In genomic region chr17:38789185-38789584, GRCh38 we compare ENCODE assay signal across 15 cellular contexts. TPM values are rescaled to one million over a fixed set of nuclear protein-coding genes. Genes with fewer than 3 reads are reported as not detected.
DNase-seq lines count a peak whose midpoint lies in the region; ATAC-seq, FAIRE-seq and TF ChIP-seq lines count a peak whose summit lies in the region.
"Had no signal": no experiment of that assay in that cellular context is flagged by ENCODE, and none has a peak within 500 bp of the region (broad histone marks: within the 10 kb centered on the region; RNA-seq: fewer than 3 reads in every experiment).

No MANE protein-coding gene starts in this region.

- peaks cover 12 to 33% of the 10 kb centered on the region in 2 experiments for H3K36me3 ChIP-seq in HepG2 (replicated peaks in 1 of 2; ENCODE audit: control insufficient read depth in 1 of 2, insufficient read depth in 2 of 2, low read length in 2 of 2)
- peaks cover 0 to 25% (median 15%) of the 10 kb centered on the region in 4 donors for H3K36me3 ChIP-seq in right lobe of liver
- peaks cover 37% of the 10 kb centered on the region for H3K36me3 ChIP-seq in iPS-20b (ENCODE audit: insufficient read depth, low read depth, low read length)
- peaks cover 2 to 32% of the 10 kb centered on the region in 2 donors for H3K36me3 ChIP-seq in gastroesophageal sphincter

- no peak overlapping the region for H3K4me2 ChIP-seq in HepG2 (ENCODE audit: low read depth, low read length)

- H3K4me1 ChIP-seq in HepG2 (ENCODE audit: insufficient read depth, low read length) = no peaks in the 10 kb centered on the region
- H3K4me1 ChIP-seq in right lobe of liver = no peaks in the 10 kb centered on the region
- peaks cover 9% of the 10 kb centered on the region for H3K4me1 ChIP-seq in iPS-20b (ENCODE audit: insufficient read depth, low read length)
- peaks cover 0 to 32% (median 0%) of the 10 kb centered on the region in 3 donors for H3K4me1 ChIP-seq in gastroesophageal sphincter

- H3K27ac Mint-ChIP-seq in activated T-helper 17 cell treated with anti-CD3 and anti-CD28 coated beads, Interleukin-2, amount 50 U/mL, for 72 hours = peak overlapping the region; percentile 28
- H3K27ac Mint-ChIP-seq: activated CD8-positive, alpha-beta memory T cell treated with anti-CD3 and anti-CD28 coated beads, Interleukin-2, amount 10 ng/mL, durations not matched to agents 7 days and 5 days; CD8-positive, alpha-beta T cell had no signal

- H3K9me3 Mint-ChIP-seq in activated T-helper 17 cell treated with anti-CD3 and anti-CD28 coated beads, Interleukin-2, amount 50 U/mL, for 72 hours = no peaks in the 10 kb centered on the region
- H3K9me3 Mint-ChIP-seq: CD8-positive, alpha-beta T cell had no signal

- no peaks in the 10 kb centered on the region for H3K9me3 ChIP-seq in HepG2 (ENCODE audit: low read length)
- H3K9me3 ChIP-seq in right lobe of liver = no peaks in the 10 kb centered on the region
- no peaks in the 10 kb centered on the region for H3K9me3 ChIP-seq in iPS-20b (ENCODE audit: insufficient read depth, low read depth, low read length)
- no peaks in the 10 kb centered on the region for H3K9me3 ChIP-seq in gastroesophageal sphincter

- H3K27me3 ChIP-seq in HepG2 (ENCODE audit: control insufficient read depth in 1 of 2, insufficient read depth in 2 of 2, low read length in 2 of 2) (no peaks in the 10 kb centered on the region), right lobe of liver (no peaks in the 10 kb centered on the region), iPS-20b (ENCODE audit: insufficient read depth, low read length) (no peaks in the 10 kb centered on the region), gastroesophageal sphincter (no peaks in the 10 kb centered on the region)
- H3K27me3 ChIP-seq: brain microvascular endothelial cell had no signal

- TF ChIP-seq EP300 in HepG2 (IDR thresholded peaks at IDR 0.05; ENCODE audit: low read depth in 2 of 2, low read length in 2 of 2) (no peak), HepG2 (CRISPR knock-in tag; IDR thresholded peaks at IDR 0.05; ENCODE audit: borderline replicate concordance) (no peak), gastroesophageal sphincter (IDR thresholded peaks at IDR 0.05) (no peak)

- H3K9ac ChIP-seq in HepG2 (ENCODE audit: insufficient read depth, low read depth, low read length) = no peak overlapping the region
- H3K9ac ChIP-seq in iPS-20b (ENCODE audit: low read depth, low read length) = peak overlapping the region; percentile 34; the same call in 1 of the 2 replicates

- peaks cover 4% of the 10 kb centered on the region for H3K4me1 Mint-ChIP-seq in activated T-helper 17 cell treated with anti-CD3 and anti-CD28 coated beads, Interleukin-2, amount 50 U/mL, for 72 hours

- POLR2A ChIA-PET in HepG2 (lab: Yijun Ruan, JAX) = interaction anchor here (0.6 to 1.2 kb wide), 2 partner anchors 8 to 38 kb away, joined by 3 read pairs; no protein-coding TSS in a partner anchor

- intact Hi-C loops in HepG2 (cut with micrococcal nuclease; ENCODE audit: unreplicated experiment) = no loop called here
- intact Hi-C loops in right lobe of liver (cut with DNase I) = no loop called here

- no peaks in the 10 kb centered on the region for H3K27me3 Mint-ChIP-seq in activated T-helper 17 cell treated with anti-CD3 and anti-CD28 coated beads, Interleukin-2, amount 50 U/mL, for 72 hours
- H3K27me3 Mint-ChIP-seq: activated CD8-positive, alpha-beta memory T cell treated with anti-CD3 and anti-CD28 coated beads, Interleukin-2, amount 10 ng/mL, durations not matched to agents 7 days and 5 days had no signal

- TSS peak; percentile 15 for BruUV-seq in HepG2 (replicated peaks; lab: Mats Ljungman, UMichigan)

- in situ Hi-C loops in HepG2 (cut with HindIII; ENCODE audit: extremely low pct_ligation_motif_present, low pct_unique_long_range_greater_than_20kb) = no loop called here
- in situ Hi-C loops in G401 (cut with HindIII; ENCODE audit: low sequenced_read_pairs) = no loop called here

- DNase-seq in HepG2 (ENCODE audit: low spot score) = no peak
- no peak for DNase-seq in right lobe of liver
- DNase-seq in G401 (ENCODE audit: low spot score) = no peak
- no peak for DNase-seq in SIG-M5 treated with dmso at 0.1 percent for 504 hours (lab: John Stamatoyannopoulos, UW; ENCODE audit: unreplicated experiment)
- DNase-seq: activated CD8-positive, alpha-beta memory T cell treated with anti-CD3 and anti-CD28 coated beads, Interleukin-2, amount 10 ng/mL, durations not matched to agents 7 days and 5 days; brain microvascular endothelial cell; CD8-positive, alpha-beta T cell; effector memory CD4-positive, alpha-beta T cell; NCI-H1092; stimulated activated CD4-positive, alpha-beta T cell treated with anti-CD3 and anti-CD28 coated beads, Interleukin-4, amount 100 ng/mL, for 1 hour had no signal

- no peak for FAIRE-seq in HepG2 (lab: Jason Lieb, UNC)
- FAIRE-seq: GM12892 had no signal

- H3K4me3 ChIP-seq in HepG2 (replicated peaks in 1 of 3; ENCODE audit: insufficient read depth in 1 of 3, low read depth in 2 of 3, low read length in 3 of 3) (no peak overlapping the region), right lobe of liver (no peak overlapping the region), iPS-20b (ENCODE audit: low read length) (peak overlapping the region; percentile 8; the same call in 1 of the 2 replicates), gastroesophageal sphincter (no peak overlapping the region)

- H3K27ac ChIP-seq in HepG2 (ENCODE audit: extremely low read length, insufficient read depth, low read length) (no peak overlapping the region), right lobe of liver (no peak overlapping the region), iPS-20b (ENCODE audit: low read length) (no peak overlapping the region), gastroesophageal sphincter (no peak overlapping the region)
- H3K27ac ChIP-seq: brain microvascular endothelial cell had no signal

- TF ChIP-seq POLR2A in HepG2 (IDR thresholded peaks at IDR 0.05; ENCODE audit: insufficient read depth in 1 of 2, low read depth in 2 of 2, low read length in 2 of 2) = no peak
- no peak for TF ChIP-seq POLR2A in right lobe of liver (IDR thresholded peaks at IDR 0.05)
- TF ChIP-seq POLR2A in gastroesophageal sphincter (IDR thresholded peaks at IDR 0.05) = no peak

- ATAC-seq in HepG2 (0 out of 3 replicates have a peak, but pooled peaks have one; percentile 13), right lobe of liver (no peak), gastroesophageal sphincter (no peak), HG03039 (IDR thresholded peaks at IDR 0.05; ENCODE audit: unreplicated experiment) (no peak)
- ATAC-seq in activated T-helper 17 cell treated with anti-CD3 and anti-CD28 coated beads, Interleukin-2, amount 50 U/mL, for 72 hours (replicated peaks) = no peak
- ATAC-seq: activated CD8-positive, alpha-beta memory T cell treated with anti-CD3 and anti-CD28 coated beads, Interleukin-2, amount 10 ng/mL, durations not matched to agents 7 days and 5 days; CD8-positive, alpha-beta T cell had no signal

- TF ChIP-seq RAD21 in HepG2 (CRISPR knock-in tag; IDR thresholded peaks at IDR 0.05) = no peak

- no peak overlapping the region for H3K4me3 Mint-ChIP-seq in activated T-helper 17 cell treated with anti-CD3 and anti-CD28 coated beads, Interleukin-2, amount 50 U/mL, for 72 hours
- H3K4me3 Mint-ChIP-seq: activated CD8-positive, alpha-beta memory T cell treated with anti-CD3 and anti-CD28 coated beads, Interleukin-2, amount 10 ng/mL, durations not matched to agents 7 days and 5 days; CD8-positive, alpha-beta T cell had no signal

- H2AFZ ChIP-seq in HepG2 (ENCODE audit: low read length) = no peak overlapping the region

- 75% methylated on average over 1 of the region's 1 CpG for WGBS in HepG2 (ENCODE audit: low lambda C conversion rate)
- 11% methylated on average over 1 of the region's 1 CpG for WGBS in right lobe of liver (ENCODE audit: insufficient coverage, low coverage, low lambda C conversion rate, missing lambda C conversion rate)
- WGBS in gastroesophageal sphincter (ENCODE audit: low coverage in 1 of 2), 2 donors = no CpG with 5 or more reads among the region's 1 CpG

- no peaks in the 10 kb centered on the region for H4K20me1 ChIP-seq in HepG2 (ENCODE audit: insufficient read depth, low read length)

- peaks cover 48% of the 10 kb centered on the region for H3K36me3 Mint-ChIP-seq in activated T-helper 17 cell treated with anti-CD3 and anti-CD28 coated beads, Interleukin-2, amount 50 U/mL, for 72 hours (ENCODE audit: low read depth)

- H3K79me2 ChIP-seq in HepG2 (ENCODE audit: insufficient read depth, low read length) = peaks cover 13% of the 10 kb centered on the region

- TF ChIP-seq CTCF in HepG2 (CRISPR knock-in tag; IDR thresholded peaks at IDR 0.05) (no peak), right lobe of liver (IDR thresholded peaks at IDR 0.05) (no peak), gastroesophageal sphincter (IDR thresholded peaks at IDR 0.05) (no peak)

- CTCF ChIA-PET in HepG2 (lab: Yijun Ruan, JAX; ENCODE audit: low intra/inter-chr PET ratio, low total read pairs) = no interaction called here

RNA-seq across cellular contexts. Expression of gene PIP4K2B, which starts 10.2 kb away (rescaled TPM):
- total RNA-seq in HepG2 (2016; rRNA removed; fragmentation: Illumina TruSeq; extraction: Trizol) (54.0 and 63.6 TPM in 2 replicates), right lobe of liver (10 to 100 TPM; 11.5 to 19.5 (median 15.4) TPM), gastroesophageal sphincter (10 to 100 TPM; 43.9 to 80.3 (median 62.1) TPM)
- total RNA-seq in HepG2 (2016; cell fraction: cytosol; rRNA removed; fragmentation: Illumina TruSeq; extraction: Trizol; ENCODE audit: low read depth) = 24.2 and 25.6 TPM in 2 replicates
- 50.9 and 54.9 TPM in 2 replicates for total RNA-seq in HepG2 (2016; cell fraction: insoluble cytoplasmic fraction; rRNA removed; fragmentation: Illumina TruSeq; extraction: Trizol)
- total RNA-seq in HepG2 (2016; cell fraction: membrane; rRNA removed; fragmentation: Illumina TruSeq; extraction: Trizol) = 49.8 and 54.0 TPM in 2 replicates
- total RNA-seq in HepG2 (2016; cell fraction: nucleus; rRNA removed; fragmentation: Illumina TruSeq; extraction: Trizol) = 32.5 and 37.2 TPM in 2 replicates
- polyA plus RNA-seq in HepG2 (2011; rRNA removed) = 20.4 and 24.5 TPM in 2 replicates
- polyA plus RNA-seq in HepG2 (2011; cell fraction: cytosol; rRNA removed) = 18.5 and 20.4 TPM in 2 replicates
- polyA plus RNA-seq in HepG2 (2011; cell fraction: nucleus; rRNA removed) = 45.9 and 55.3 TPM in 2 replicates
- polyA plus RNA-seq in HepG2 (2012) = 22.2 and 27.9 TPM in 2 replicates
- polyA plus RNA-seq in HepG2 (2016; cell fraction: cytosol; fragmentation: Illumina TruSeq; extraction: Trizol; ENCODE audit: low read depth) = 12.9 and 15.0 TPM in 2 replicates
- polyA plus RNA-seq in HepG2 (2016; cell fraction: insoluble cytoplasmic fraction; fragmentation: Illumina TruSeq; extraction: Trizol; ENCODE audit: low read depth) = 41.7 and 46.6 TPM in 2 replicates
- 27.7 and 30.2 TPM in 2 replicates for polyA plus RNA-seq in HepG2 (2016; cell fraction: membrane; fragmentation: Illumina TruSeq; extraction: Trizol; ENCODE audit: low read depth)
- 62.7 and 68.7 TPM in 2 replicates for polyA plus RNA-seq in HepG2 (2016; cell fraction: nucleus; fragmentation: Illumina TruSeq; extraction: Trizol; ENCODE audit: insufficient read depth, low read depth)
- polyA minus RNA-seq in HepG2 (2011; rRNA and poly(A)+ RNA removed; ENCODE audit: low replicate concordance) = 76.9 and 79.2 TPM in 2 replicates
- 17.3 and 17.5 TPM in 2 replicates for polyA minus RNA-seq in HepG2 (2011; cell fraction: cytosol; rRNA and poly(A)+ RNA removed)
- 12.9 and 14.0 TPM in 2 replicates for polyA minus RNA-seq in HepG2 (2011; cell fraction: nucleus; rRNA and poly(A)+ RNA removed)
- 10 to 100 TPM; 37.1 to 43.8 TPM for total RNA-seq in activated T-helper 17 cell treated with anti-CD3 and anti-CD28 coated beads, Interleukin-2, amount 50 U/mL, for 72 hours
- 46.2 and 49.8 TPM in 2 replicates for total RNA-seq in G401 (2014; rRNA removed; shearing (Covaris generic))

RNA-seq across cellular contexts. Expression of gene CWC25, which starts 35.9 kb away (rescaled TPM):
- total RNA-seq in HepG2 (2016; rRNA removed; fragmentation: Illumina TruSeq; extraction: Trizol) (12.7 and 15.6 TPM in 2 replicates), right lobe of liver (10 to 100 TPM in 2 of 6 experiments, 1 to 10 TPM in 4; 6.8 to 13.1 (median 9.2) TPM), gastroesophageal sphincter (10 to 100 TPM; 13.6 to 35.0 (median 23.3) TPM)
- total RNA-seq in HepG2 (2016; cell fraction: cytosol; rRNA removed; fragmentation: Illumina TruSeq; extraction: Trizol; ENCODE audit: low read depth) = 3.7 and 5.9 TPM in 2 replicates
- total RNA-seq in HepG2 (2016; cell fraction: insoluble cytoplasmic fraction; rRNA removed; fragmentation: Illumina TruSeq; extraction: Trizol) = 12.1 and 16.1 TPM in 2 replicates
- total RNA-seq in HepG2 (2016; cell fraction: membrane; rRNA removed; fragmentation: Illumina TruSeq; extraction: Trizol) = 4.9 and 5.9 TPM in 2 replicates
- 16.2 and 16.8 TPM in 2 replicates for total RNA-seq in HepG2 (2016; cell fraction: nucleus; rRNA removed; fragmentation: Illumina TruSeq; extraction: Trizol)
- 20.6 and 22.7 TPM in 2 replicates for polyA plus RNA-seq in HepG2 (2011; rRNA removed)
- polyA plus RNA-seq in HepG2 (2011; cell fraction: cytosol; rRNA removed) = 8.0 and 10.1 TPM in 2 replicates
- polyA plus RNA-seq in HepG2 (2011; cell fraction: nucleus; rRNA removed) = 75.8 and 78.0 TPM in 2 replicates
- 13.3 and 15.9 TPM in 2 replicates for polyA plus RNA-seq in HepG2 (2012)
- 1.3 and 1.4 TPM in 2 replicates for polyA plus RNA-seq in HepG2 (2016; cell fraction: cytosol; fragmentation: Illumina TruSeq; extraction: Trizol; ENCODE audit: low read depth)
- polyA plus RNA-seq in HepG2 (2016; cell fraction: insoluble cytoplasmic fraction; fragmentation: Illumina TruSeq; extraction: Trizol; ENCODE audit: low read depth) = 13.2 and 13.4 TPM in 2 replicates
- polyA plus RNA-seq in HepG2 (2016; cell fraction: membrane; fragmentation: Illumina TruSeq; extraction: Trizol; ENCODE audit: low read depth) = 2.8 and 3.3 TPM in 2 replicates
- polyA plus RNA-seq in HepG2 (2016; cell fraction: nucleus; fragmentation: Illumina TruSeq; extraction: Trizol; ENCODE audit: insufficient read depth, low read depth) = 51.8 and 58.8 TPM in 2 replicates
- 7.6 and 11.6 TPM in 2 replicates for polyA minus RNA-seq in HepG2 (2011; rRNA and poly(A)+ RNA removed; ENCODE audit: low replicate concordance)
- 3.6 and 4.1 TPM in 2 replicates for polyA minus RNA-seq in HepG2 (2011; cell fraction: cytosol; rRNA and poly(A)+ RNA removed)
- 18.3 TPM in 2 replicates for polyA minus RNA-seq in HepG2 (2011; cell fraction: nucleus; rRNA and poly(A)+ RNA removed)
- 10 to 100 TPM; 28.1 to 37.1 TPM for total RNA-seq in activated T-helper 17 cell treated with anti-CD3 and anti-CD28 coated beads, Interleukin-2, amount 50 U/mL, for 72 hours
- 11.2 and 19.9 TPM in 2 replicates for total RNA-seq in G401 (2014; rRNA removed; shearing (Covaris generic))

RNA-seq across cellular contexts. Expression of gene PSMB3, which starts 36.6 kb away (rescaled TPM):
- total RNA-seq in HepG2 (2016; rRNA removed; fragmentation: Illumina TruSeq; extraction: Trizol) (517 and 688 TPM in 2 replicates), right lobe of liver (100 to 1,000 TPM in 5 of 6 experiments, 10 to 100 TPM in 1; 85.2 to 183 (median 120) TPM), gastroesophageal sphincter (100 to 1,000 TPM; 107 to 123 (median 117) TPM)
- total RNA-seq in HepG2 (2016; cell fraction: cytosol; rRNA removed; fragmentation: Illumina TruSeq; extraction: Trizol; ENCODE audit: low read depth) = 265 and 305 TPM in 2 replicates
- 517 and 718 TPM in 2 replicates for total RNA-seq in HepG2 (2016; cell fraction: insoluble cytoplasmic fraction; rRNA removed; fragmentation: Illumina TruSeq; extraction: Trizol)
- total RNA-seq in HepG2 (2016; cell fraction: membrane; rRNA removed; fragmentation: Illumina TruSeq; extraction: Trizol) = 175 and 189 TPM in 2 replicates
- total RNA-seq in HepG2 (2016; cell fraction: nucleus; rRNA removed; fragmentation: Illumina TruSeq; extraction: Trizol) = 146 and 163 TPM in 2 replicates
- 317 and 366 TPM in 2 replicates for polyA plus RNA-seq in HepG2 (2011; rRNA removed)
- 470 and 640 TPM in 2 replicates for polyA plus RNA-seq in HepG2 (2011; cell fraction: cytosol; rRNA removed)
- 121 and 122 TPM in 2 replicates for polyA plus RNA-seq in HepG2 (2011; cell fraction: nucleus; rRNA removed)
- 167 and 213 TPM in 2 replicates for polyA plus RNA-seq in HepG2 (2012)
- polyA plus RNA-seq in HepG2 (2016; cell fraction: cytosol; fragmentation: Illumina TruSeq; extraction: Trizol; ENCODE audit: low read depth) = 206 and 222 TPM in 2 replicates
- polyA plus RNA-seq in HepG2 (2016; cell fraction: insoluble cytoplasmic fraction; fragmentation: Illumina TruSeq; extraction: Trizol; ENCODE audit: low read depth) = 578 and 618 TPM in 2 replicates
- 134 and 136 TPM in 2 replicates for polyA plus RNA-seq in HepG2 (2016; cell fraction: membrane; fragmentation: Illumina TruSeq; extraction: Trizol; ENCODE audit: low read depth)
- 227 and 228 TPM in 2 replicates for polyA plus RNA-seq in HepG2 (2016; cell fraction: nucleus; fragmentation: Illumina TruSeq; extraction: Trizol; ENCODE audit: insufficient read depth, low read depth)
- polyA minus RNA-seq in HepG2 (2011; rRNA and poly(A)+ RNA removed; ENCODE audit: low replicate concordance) = 383 and 657 TPM in 2 replicates
- 84.9 and 103 TPM in 2 replicates for polyA minus RNA-seq in HepG2 (2011; cell fraction: cytosol; rRNA and poly(A)+ RNA removed)
- polyA minus RNA-seq in HepG2 (2011; cell fraction: nucleus; rRNA and poly(A)+ RNA removed) = 32.9 and 35.0 TPM in 2 replicates
- 100 to 1,000 TPM; 235 to 375 TPM for total RNA-seq in activated T-helper 17 cell treated with anti-CD3 and anti-CD28 coated beads, Interleukin-2, amount 50 U/mL, for 72 hours
- 277 and 414 TPM in 2 replicates for total RNA-seq in G401 (2014; rRNA removed; shearing (Covaris generic))

RNA-seq across cellular contexts. Expression of gene PCGF2, which starts 41.0 kb away (rescaled TPM):
- 11.6 and 11.7 TPM in 2 replicates for total RNA-seq in HepG2 (2016; rRNA removed; fragmentation: Illumina TruSeq; extraction: Trizol)
- 12.6 and 19.2 TPM in 2 replicates for total RNA-seq in HepG2 (2016; cell fraction: cytosol; rRNA removed; fragmentation: Illumina TruSeq; extraction: Trizol; ENCODE audit: low read depth)
- 8.9 and 11.5 TPM in 2 replicates for total RNA-seq in HepG2 (2016; cell fraction: insoluble cytoplasmic fraction; rRNA removed; fragmentation: Illumina TruSeq; extraction: Trizol)
- total RNA-seq in HepG2 (2016; cell fraction: membrane; rRNA removed; fragmentation: Illumina TruSeq; extraction: Trizol) = 33.3 and 35.3 TPM in 2 replicates
- total RNA-seq in HepG2 (2016; cell fraction: nucleus; rRNA removed; fragmentation: Illumina TruSeq; extraction: Trizol) = 13.3 and 14.9 TPM in 2 replicates
- 29.4 and 30.6 TPM in 2 replicates for polyA plus RNA-seq in HepG2 (2011; rRNA removed)
- 18.7 and 30.8 TPM in 2 replicates for polyA plus RNA-seq in HepG2 (2011; cell fraction: cytosol; rRNA removed)
- 53.9 and 68.1 TPM in 2 replicates for polyA plus RNA-seq in HepG2 (2011; cell fraction: nucleus; rRNA removed)
- 32.6 and 40.9 TPM in 2 replicates for polyA plus RNA-seq in HepG2 (2012)
- polyA plus RNA-seq in HepG2 (2016; cell fraction: cytosol; fragmentation: Illumina TruSeq; extraction: Trizol; ENCODE audit: low read depth) = 194 and 224 TPM in 2 replicates
- 44.1 and 62.1 TPM in 2 replicates for polyA plus RNA-seq in HepG2 (2016; cell fraction: insoluble cytoplasmic fraction; fragmentation: Illumina TruSeq; extraction: Trizol; ENCODE audit: low read depth)
- 209 and 253 TPM in 2 replicates for polyA plus RNA-seq in HepG2 (2016; cell fraction: membrane; fragmentation: Illumina TruSeq; extraction: Trizol; ENCODE audit: low read depth)
- polyA plus RNA-seq in HepG2 (2016; cell fraction: nucleus; fragmentation: Illumina TruSeq; extraction: Trizol; ENCODE audit: insufficient read depth, low read depth) = 85.1 and 95.0 TPM in 2 replicates
- 11.1 and 38.8 TPM in 2 replicates for polyA minus RNA-seq in HepG2 (2011; rRNA and poly(A)+ RNA removed; ENCODE audit: low replicate concordance)
- 30.5 and 32.4 TPM in 2 replicates for polyA minus RNA-seq in HepG2 (2011; cell fraction: cytosol; rRNA and poly(A)+ RNA removed)
- 13.9 and 14.2 TPM in 2 replicates for polyA minus RNA-seq in HepG2 (2011; cell fraction: nucleus; rRNA and poly(A)+ RNA removed)
- 1 to 10 TPM; 1.7 to 8.0 (median 3.9) TPM for total RNA-seq in right lobe of liver
- total RNA-seq in activated T-helper 17 cell treated with anti-CD3 and anti-CD28 coated beads, Interleukin-2, amount 50 U/mL, for 72 hours = 1 to 10 TPM; 1.6 to 4.3 TPM
- total RNA-seq in gastroesophageal sphincter = 10 to 100 TPM in 1 of 4 donors, 1 to 10 TPM in 3; 6.4 to 13.0 (median 9.7) TPM
- total RNA-seq in G401 (2014; rRNA removed; shearing (Covaris generic)) = 5.5 and 12.5 TPM in 2 replicates
- total RNA-seq: CD8-positive, alpha-beta T cell had no signal

RNA-seq across cellular contexts. Expression of gene CISD3, which starts 59.0 kb away (rescaled TPM):
- total RNA-seq in HepG2 (2016; rRNA removed; fragmentation: Illumina TruSeq; extraction: Trizol) (34.1 and 42.6 TPM in 2 replicates), right lobe of liver (10 to 100 TPM; 34.2 to 88.1 (median 55.1) TPM), gastroesophageal sphincter (10 to 100 TPM in 2 of 4 donors, 1 to 10 TPM in 2; 8.5 to 14.9 (median 11.1) TPM)
- total RNA-seq in HepG2 (2016; cell fraction: cytosol; rRNA removed; fragmentation: Illumina TruSeq; extraction: Trizol; ENCODE audit: low read depth) = 64.2 and 89.3 TPM in 2 replicates
- 38.9 and 39.2 TPM in 2 replicates for total RNA-seq in HepG2 (2016; cell fraction: insoluble cytoplasmic fraction; rRNA removed; fragmentation: Illumina TruSeq; extraction: Trizol)
- total RNA-seq in HepG2 (2016; cell fraction: membrane; rRNA removed; fragmentation: Illumina TruSeq; extraction: Trizol) = 72.8 and 92.2 TPM in 2 replicates
- 12.0 and 15.5 TPM in 2 replicates for total RNA-seq in HepG2 (2016; cell fraction: nucleus; rRNA removed; fragmentation: Illumina TruSeq; extraction: Trizol)
- polyA plus RNA-seq in HepG2 (2011; rRNA removed) = 30.0 and 34.9 TPM in 2 replicates
- 15.0 and 24.9 TPM in 2 replicates for polyA plus RNA-seq in HepG2 (2011; cell fraction: cytosol; rRNA removed)
- polyA plus RNA-seq in HepG2 (2011; cell fraction: nucleus; rRNA removed) = 10.7 and 11.5 TPM in 2 replicates
- polyA plus RNA-seq in HepG2 (2012) = 34.2 TPM in 2 replicates
- polyA plus RNA-seq in HepG2 (2016; cell fraction: cytosol; fragmentation: Illumina TruSeq; extraction: Trizol; ENCODE audit: low read depth) = 183 and 249 TPM in 2 replicates
- polyA plus RNA-seq in HepG2 (2016; cell fraction: insoluble cytoplasmic fraction; fragmentation: Illumina TruSeq; extraction: Trizol; ENCODE audit: low read depth) = 69.7 and 77.8 TPM in 2 replicates
- 135 and 168 TPM in 2 replicates for polyA plus RNA-seq in HepG2 (2016; cell fraction: membrane; fragmentation: Illumina TruSeq; extraction: Trizol; ENCODE audit: low read depth)
- 46.2 and 46.8 TPM in 2 replicates for polyA plus RNA-seq in HepG2 (2016; cell fraction: nucleus; fragmentation: Illumina TruSeq; extraction: Trizol; ENCODE audit: insufficient read depth, low read depth)
- polyA minus RNA-seq in HepG2 (2011; rRNA and poly(A)+ RNA removed; ENCODE audit: low replicate concordance) = 16.1 and 27.0 TPM in 2 replicates
- 7.2 and 7.7 TPM in 2 replicates for polyA minus RNA-seq in HepG2 (2011; cell fraction: cytosol; rRNA and poly(A)+ RNA removed)
- 7.1 and 8.1 TPM in 2 replicates for polyA minus RNA-seq in HepG2 (2011; cell fraction: nucleus; rRNA and poly(A)+ RNA removed)
- 10 to 100 TPM; 36.1 to 57.3 TPM for total RNA-seq in activated T-helper 17 cell treated with anti-CD3 and anti-CD28 coated beads, Interleukin-2, amount 50 U/mL, for 72 hours
- 7.5 and 7.9 TPM in 2 replicates for total RNA-seq in G401 (2014; rRNA removed; shearing (Covaris generic))
